In the genomic region with DNA sequence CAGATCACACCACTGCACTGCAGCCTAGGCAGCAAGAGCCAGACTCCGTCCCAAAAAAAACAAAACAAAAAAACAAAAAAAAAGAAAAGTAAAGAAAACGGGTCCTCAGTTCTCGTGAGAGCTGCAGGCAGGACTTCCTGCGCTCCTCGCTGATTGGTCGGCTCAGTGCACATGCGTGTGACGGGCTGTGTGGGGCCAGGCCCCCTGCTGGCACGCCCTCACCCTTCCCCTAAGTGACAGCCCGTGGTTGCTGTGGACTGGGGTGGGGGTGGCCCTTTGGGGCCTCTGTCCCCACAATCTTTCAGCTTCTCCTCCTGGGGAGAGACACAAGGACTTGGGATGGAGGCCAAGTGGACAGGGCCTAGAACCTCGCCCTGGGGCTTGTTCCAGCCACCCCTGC, we compare ENCODE assay signal across 32 cellular contexts. TPM values are rescaled to one million over a fixed set of nuclear protein-coding genes. Genes with fewer than 3 reads are reported as not detected.
"Had no signal": no experiment of that assay in that cellular context is flagged by ENCODE, and none has a peak within 500 bp of the region (broad histone marks: within the 10 kb centered on the region; RNA-seq: fewer than 3 reads in every experiment).

A gene (minus strand): TSS at position 139 of the 400 bp plus-strand sequence. CDS start 1,141 bp downstream, outside the sequence.

- H3K27me3 ChIP-seq: ascending aorta, body of pancreas, brain microvascular endothelial cell, breast epithelium had no signal

- H3K4me1 ChIP-seq: ascending aorta, body of pancreas, breast epithelium had no signal

- H3K4me3 ChIP-seq: ascending aorta, body of pancreas, breast epithelium had no signal

- FAIRE-seq: TTC549 had no signal

- H3K9me3 ChIP-seq: ascending aorta, body of pancreas, breast epithelium had no signal

- H3K36me3 ChIP-seq: ascending aorta, brain microvascular endothelial cell, breast epithelium had no signal

- H3K27ac ChIP-seq: ascending aorta, body of pancreas, brain microvascular endothelial cell, breast epithelium, VCaP had no signal

- ATAC-seq: activated CD8-positive, alpha-beta memory T cell treated with anti-CD3 and anti-CD28 coated beads, Interleukin-2, amount 10 ng/mL, durations not matched to agents 7 days and 5 days; activated CD8-positive, alpha-beta T cell treated with anti-CD3 and anti-CD28 coated beads, Interleukin-2, amount 10 ng/mL, durations not matched to agents 7 days and 5 days; activated naive CD8-positive, alpha-beta T cell treated with anti-CD3 and anti-CD28 coated beads, Interleukin-2, amount 50 U/mL, for 24 hours; body of pancreas had no signal

- DNase-seq: activated B cell treated with CpG ODN at 0.5 μM for 24 hours; activated CD4-positive, alpha-beta memory T cell treated with anti-CD3 and anti-CD28 coated beads, Interleukin-2, amount 10 ng/mL, durations not matched to agents 7 days and 5 days; activated CD4-positive, alpha-beta T cell treated with anti-CD3 and anti-CD28 coated beads for 4 hours; activated CD4-positive, alpha-beta T cell treated with anti-CD3 and anti-CD28 coated beads, Interleukin-2, amount 10 ng/mL, durations not matched to agents 7 days and 5 days; activated CD4-positive, alpha-beta T cell treated with anti-CD3 and anti-CD28 coated beads, Interleukin-2, amount 50 U/mL, for 48 hours; activated CD4-positive, CD25-positive, alpha-beta regulatory T cell treated with anti-CD3 and anti-CD28 coated beads, Interleukin-2, amount 50 U/mL, for 72 hours; activated CD8-positive, alpha-beta memory T cell treated with anti-CD3 and anti-CD28 coated beads for 24 hours; activated CD8-positive, alpha-beta memory T cell treated with anti-CD3 and anti-CD28 coated beads, Interleukin-2, amount 10 ng/mL, durations not matched to agents 7 days and 5 days; activated CD8-positive, alpha-beta memory T cell treated with anti-CD3 and anti-CD28 coated beads, Interleukin-2, amount 50 U/mL, for 48 hours; activated CD8-positive, alpha-beta T cell treated with anti-CD3 and anti-CD28 coated beads, Interleukin-2, amount 10 ng/mL, durations not matched to agents 7 days and 5 days; activated effector memory CD4-positive, alpha-beta T cell treated with Interleukin-2 at 50 U/mL for 16 hours; activated gamma-delta T cell; activated naive CD4-positive, alpha-beta T cell treated with anti-CD3 and anti-CD28 coated beads, Interleukin-2, amount 10 ng/mL, durations not matched to agents 7 days and 5 days; activated naive CD4-positive, alpha-beta T cell treated with Interleukin-2 at 50 U/mL for 16 hours; activated naive CD8-positive, alpha-beta T cell treated with anti-CD3 and anti-CD28 coated beads, Interleukin-2, amount 10 ng/mL, durations not matched to agents 7 days and 5 days; activated naive CD8-positive, alpha-beta T cell treated with anti-CD3 and anti-CD28 coated beads, Interleukin-2, amount 50 U/mL, for 24 hours; activated T-cell treated with anti-CD3 and anti-CD28 coated beads, Interleukin-2, amount 50 U/mL, for 24 hours; activated T-cell treated with anti-CD3 and anti-CD28 coated beads, Interleukin-2, amount 50 U/mL, for 48 hours; amygdala; anterior cingulate cortex; body of pancreas; brain microvascular endothelial cell; central memory CD4-positive, alpha-beta T cell; T-helper 1 cell; T-helper 2 cell; T-helper 9 cell had no signal

RNA-seq across cellular contexts. Expression of the gene that starts here (rescaled TPM):
- total RNA-seq: activated B cell treated with CpG ODN at 0.5 μM for 24 hours; activated CD4-positive, alpha-beta memory T cell treated with anti-CD3 and anti-CD28 coated beads, Interleukin-2, amount 10 ng/mL, durations not matched to agents 7 days and 5 days; activated CD4-positive, alpha-beta T cell treated with anti-CD3 and anti-CD28 coated beads, Interleukin-2, amount 10 ng/mL, durations not matched to agents 7 days and 5 days; activated CD8-positive, alpha-beta memory T cell treated with anti-CD3 and anti-CD28 coated beads, Interleukin-2, amount 10 ng/mL, durations not matched to agents 7 days and 5 days; activated CD8-positive, alpha-beta T cell treated with anti-CD3 and anti-CD28 coated beads, Interleukin-2, amount 10 ng/mL, durations not matched to agents 7 days and 5 days; activated naive CD8-positive, alpha-beta T cell treated with anti-CD3 and anti-CD28 coated beads, Interleukin-2, amount 10 ng/mL, durations not matched to agents 7 days and 5 days; ascending aorta; body of pancreas; breast epithelium; cardiac septum; cerebellum had no signal
